21 cellular contexts compared by ENCODE assay signal in genomic region chr11:133529807-133530500, GRCh38. TPM values are rescaled to one million over a fixed set of nuclear protein-coding genes. Genes with fewer than 3 reads are reported as not detected.
"Had no signal": no experiment of that assay in that cellular context is flagged by ENCODE, and none has a peak within 500 bp of the region (broad histone marks: within the 10 kb centered on the region; RNA-seq: fewer than 3 reads in every experiment).

No MANE protein-coding gene starts in this region.

- H3K9me3 ChIP-seq: breast epithelium, esophagus muscularis mucosa, ovary, testis, upper lobe of right lung had no signal

- H3K27ac ChIP-seq: breast epithelium, esophagus muscularis mucosa, ovary, testis, upper lobe of right lung had no signal

- H3K36me3 ChIP-seq: breast epithelium, esophagus muscularis mucosa, ovary, upper lobe of right lung had no signal

- H3K27me3 ChIP-seq: ovary, testis had no signal

- H3K27ac Mint-ChIP-seq: activated naive CD4-positive, alpha-beta T cell treated with anti-CD3 and anti-CD28 coated beads, Interleukin-2, amount 50 U/mL, for 72 hours; nephron progenitor cell; stimulated activated naive CD8-positive, alpha-beta T cell treated with anti-CD3 and anti-CD28 coated beads, Interleukin-15, Interleukin-2, amounts not matched to agents 100 ng/mL and 50 ng/mL, for 24 hours had no signal

- H3K36me3 Mint-ChIP-seq: activated naive CD4-positive, alpha-beta T cell treated with anti-CD3 and anti-CD28 coated beads, Interleukin-2, amount 50 U/mL, for 72 hours had no signal

- DNase-seq: activated CD4-positive, alpha-beta T cell treated with anti-CD3 and anti-CD28 coated beads, Interleukin-2, amount 50 U/mL, for 48 hours; activated effector memory CD4-positive, alpha-beta T cell treated with anti-CD3 and anti-CD28 coated beads, Interleukin-2, amount 50 U/mL, for 16 hours; activated T-cell treated with anti-CD3 and anti-CD28 coated beads, Interleukin-2, amount 50 U/mL, for 4 hours; amygdala; dermis blood vessel endothelial cell; kidney; left ventricle myocardium superior; nephron progenitor cell; ovary; retina; stimulated activated CD4-positive, alpha-beta T cell treated with anti-CD3 and anti-CD28 coated beads, Interleukin-15, amount 100 ng/mL, for 24 hours; stimulated activated CD4-positive, alpha-beta T cell treated with anti-CD3 and anti-CD28 coated beads, Interleukin-4, amount 100 ng/mL, for 24 hours; testis; upper lobe of right lung had no signal

- ATAC-seq: activated CD4-positive, CD25-positive, alpha-beta regulatory T cell treated with anti-CD3 and anti-CD28 coated beads, Interleukin-2, amount 50 U/mL, for 24 hours; activated naive CD4-positive, alpha-beta T cell treated with anti-CD3 and anti-CD28 coated beads, Interleukin-2, amount 50 U/mL, for 72 hours; activated T-cell treated with anti-CD3 and anti-CD28 coated beads, Interleukin-2, amount 50 U/mL, for 4 hours; left ventricle myocardium superior; upper lobe of right lung had no signal

- H3K4me1 ChIP-seq: breast epithelium, esophagus muscularis mucosa, testis, upper lobe of right lung had no signal

- H3K9me3 Mint-ChIP-seq: activated naive CD4-positive, alpha-beta T cell treated with anti-CD3 and anti-CD28 coated beads, Interleukin-2, amount 50 U/mL, for 72 hours; activated T-cell treated with anti-CD3 and anti-CD28 coated beads, Interleukin-2, amount 50 U/mL, for 4 hours; nephron progenitor cell; stimulated activated naive CD8-positive, alpha-beta T cell treated with anti-CD3 and anti-CD28 coated beads, Interleukin-15, Interleukin-2, amounts not matched to agents 100 ng/mL and 50 ng/mL, for 24 hours had no signal

- H3K4me3 Mint-ChIP-seq: activated T-cell treated with anti-CD3 and anti-CD28 coated beads, Interleukin-2, amount 50 U/mL, for 4 hours; nephron progenitor cell; stimulated activated naive CD8-positive, alpha-beta T cell treated with anti-CD3 and anti-CD28 coated beads, Interleukin-15, Interleukin-2, amounts not matched to agents 100 ng/mL and 50 ng/mL, for 24 hours had no signal

- H3K4me3 ChIP-seq: breast epithelium, esophagus muscularis mucosa, ovary, testis, upper lobe of right lung had no signal

RNA-seq across cellular contexts. Expression of gene OPCML, which starts 2.3 kb away (rescaled TPM):
- total RNA-seq: activated naive CD4-positive, alpha-beta T cell treated with anti-CD3 and anti-CD28 coated beads, Interleukin-2, amount 50 U/mL, for 72 hours; activated T-cell treated with anti-CD3 and anti-CD28 coated beads, Interleukin-2, amount 50 U/mL, for 4 hours; breast epithelium; dermis blood vessel endothelial cell; fibroblast of villous mesenchyme; T-helper 2 cell treated with Interferon-gamma antibody and Interleukin-4, amounts not matched to agents 100 ng/mL and 5 ng/mL, for 36 hours; upper lobe of right lung had no signal
